In genomic region chr12:25835385-25835784, GRCh38 we compare ENCODE assay signal across 18 cellular contexts.
DNase-seq lines count a peak whose midpoint lies in the region; ATAC-seq and TF ChIP-seq lines count a peak whose summit lies in the region.
"Had no signal": no experiment of that assay in that cellular context is flagged by ENCODE, and none has a peak within 500 bp of the region (broad histone marks: within the 10 kb centered on the region; RNA-seq: fewer than 3 reads in every experiment).

No MANE protein-coding gene starts in this region.

- no peaks in the 10 kb centered on the region for H3K9me3 ChIP-seq in HEK293 (ENCODE audit: control insufficient read depth, insufficient read depth, low read depth, low read length)
- H3K9me3 ChIP-seq: BLaER1 treated with 17β-estradiol and CSF1 and Interleukin-3, amounts not matched to agents 10 nM and 100 nM had no signal

- POLR2A ChIA-PET in HEK293 (lab: Yijun Ruan, JAX), result no interaction called here

- no peaks in the 10 kb centered on the region for H3K36me3 ChIP-seq in HEK293 (ENCODE audit: control insufficient read depth in 2 of 2, insufficient read depth in 1 of 2, low read length in 2 of 2)
- H3K36me3 ChIP-seq: BLaER1 treated with 17β-estradiol and CSF1 and Interleukin-3, amounts not matched to agents 10 nM and 100 nM had no signal

- CTCF ChIA-PET in HEK293 (lab: Yijun Ruan, JAX), result interaction anchor here (1.0 kb wide), 1 partner anchor 16 kb away, joined by 4 read pairs; no protein-coding TSS in a partner anchor

- ATAC-seq in HG03095 (IDR thresholded peaks at IDR 0.05; ENCODE audit: unreplicated experiment) (no peak), GM18498 (IDR thresholded peaks at IDR 0.05; ENCODE audit: unreplicated experiment) (no peak)
- ATAC-seq: CD8-positive, alpha-beta T cell; GM12878; GM23338; K562 had no signal

- H3K27ac ChIP-seq in HEK293 (ENCODE audit: extremely low read depth, low read depth, low read length), result no peak overlapping the region
- H3K27ac ChIP-seq: BLaER1 treated with 17β-estradiol and CSF1 and Interleukin-3, amounts not matched to agents 10 nM and 100 nM had no signal

- DNase-seq in RPMI7951 (ENCODE audit: low read depth) (peak; percentile 45), amniotic epithelial cell (ENCODE audit: low read depth) (peak; percentile 90), AG20443 (ENCODE audit: low spot score) (no peak)
- DNase-seq in stimulated activated CD8-positive, alpha-beta memory T cell treated with anti-CD3 and anti-CD28 coated beads, Interleukin-4, amount 100 ng/mL, for 48 hours, result no peak
- DNase-seq: Calu3; CD8-positive, alpha-beta T cell; DMS79 treated with DMSO at 0.1 percent for 48 hours; GF-D8; HCEC 1CT; HFFc6; IMR-90 had no signal

- H3K4me1 ChIP-seq in HEK293 (ENCODE audit: control insufficient read depth, insufficient read depth, low read length), result 0 out of 2 replicates have a peak, but pooled peaks cover 5% of the 10 kb centered on the region
- H3K4me1 ChIP-seq: BLaER1 treated with 17β-estradiol and CSF1 and Interleukin-3, amounts not matched to agents 10 nM and 100 nM had no signal

- no peak for TF ChIP-seq CTCF in HEK293 (tag by site-specific recombination; IDR thresholded peaks at IDR 0.05)

- H3K4me3 ChIP-seq in HEK293 (ENCODE audit: low read depth, low read length), result no peak overlapping the region
- H3K4me3 ChIP-seq: BLaER1 treated with 17β-estradiol and CSF1 and Interleukin-3, amounts not matched to agents 10 nM and 100 nM; GM12878; GM23338; K562 had no signal

TF ChIP-seq in HEK293, 187 proteins besides CTCF, POLR2A, EP300 and RAD21:
- TF ChIP-seq FEZF1 (tag by site-specific recombination; IDR thresholded peaks at IDR 0.05) (peak; percentile 45), BCL11B (tag by site-specific recombination; IDR thresholded peaks at IDR 0.05; ENCODE audit: low read depth) (no peak), ZNF530 (tag by site-specific recombination; IDR thresholded peaks at IDR 0.05; ENCODE audit: low read depth) (no peak), ZNF560 (tag by site-specific recombination; IDR thresholded peaks at IDR 0.05; ENCODE audit: borderline replicate concordance) (no peak), ZNF248 (tag by site-specific recombination; IDR thresholded peaks at IDR 0.05) (no peak), ZNF214 (tag by site-specific recombination; IDR thresholded peaks at IDR 0.05; ENCODE audit: borderline replicate concordance) (no peak), KLF16 (tag by site-specific recombination; IDR thresholded peaks at IDR 0.05) (no peak), ZNF473 (tag by site-specific recombination; IDR thresholded peaks at IDR 0.05) (no peak), ZFP41 (tag by site-specific recombination; IDR thresholded peaks at IDR 0.05; ENCODE audit: borderline replicate concordance) (no peak), ZNF654 (tag by site-specific recombination; IDR thresholded peaks at IDR 0.05; ENCODE audit: low read depth) (no peak), OSR2 (tag by site-specific recombination; IDR thresholded peaks at IDR 0.05) (peak; percentile 52; the same call in 1 of the 2 replicates), ZNF24 (tag by site-specific recombination; IDR thresholded peaks at IDR 0.05) (no peak), ZNF645 (tag by site-specific recombination; IDR thresholded peaks at IDR 0.05) (no peak), HOXD13 (CRISPR knock-in tag; IDR thresholded peaks at IDR 0.05; ENCODE audit: borderline replicate concordance) (no peak), WT1 (tag by site-specific recombination; IDR thresholded peaks at IDR 0.05) (no peak), ZNF571 (tag by site-specific recombination; IDR thresholded peaks at IDR 0.05) (no peak), ZNF514 (tag by site-specific recombination; IDR thresholded peaks at IDR 0.05) (no peak), ZNF155 (tag by site-specific recombination; IDR thresholded peaks at IDR 0.05) (no peak), PRDM6 (tag by site-specific recombination; IDR thresholded peaks at IDR 0.05) (no peak), ZNF146 (tag by site-specific recombination; IDR thresholded peaks at IDR 0.05) (no peak), ZNF184 (tag by site-specific recombination; IDR thresholded peaks at IDR 0.05) (no peak)
- TF ChIP-seq, protein P1, sequence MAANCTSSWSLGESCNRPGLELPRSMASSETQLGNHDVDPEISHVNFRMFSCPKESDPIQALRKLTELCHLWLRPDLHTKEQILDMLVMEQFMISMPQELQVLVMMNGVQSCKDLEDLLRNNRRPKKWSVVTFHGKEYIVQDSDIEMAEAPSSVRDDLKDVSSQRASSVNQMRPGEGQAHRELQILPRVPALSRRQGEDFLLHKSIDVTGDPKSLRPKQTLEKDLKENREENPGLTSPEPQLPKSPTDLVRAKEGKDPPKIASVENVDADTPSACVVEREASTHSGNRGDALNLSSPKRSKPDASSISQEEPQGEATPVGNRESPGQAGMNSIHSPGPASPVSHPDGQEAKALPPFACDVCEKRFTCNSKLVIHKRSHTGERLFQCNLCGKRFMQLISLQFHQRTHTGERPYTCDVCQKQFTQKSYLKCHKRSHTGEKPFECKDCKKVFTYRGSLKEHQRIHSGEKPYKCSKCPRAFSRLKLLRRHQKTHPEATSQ (tag by site-specific recombination; IDR thresholded peaks at IDR 0.05), result no peak
- TF ChIP-seq, protein P2, sequence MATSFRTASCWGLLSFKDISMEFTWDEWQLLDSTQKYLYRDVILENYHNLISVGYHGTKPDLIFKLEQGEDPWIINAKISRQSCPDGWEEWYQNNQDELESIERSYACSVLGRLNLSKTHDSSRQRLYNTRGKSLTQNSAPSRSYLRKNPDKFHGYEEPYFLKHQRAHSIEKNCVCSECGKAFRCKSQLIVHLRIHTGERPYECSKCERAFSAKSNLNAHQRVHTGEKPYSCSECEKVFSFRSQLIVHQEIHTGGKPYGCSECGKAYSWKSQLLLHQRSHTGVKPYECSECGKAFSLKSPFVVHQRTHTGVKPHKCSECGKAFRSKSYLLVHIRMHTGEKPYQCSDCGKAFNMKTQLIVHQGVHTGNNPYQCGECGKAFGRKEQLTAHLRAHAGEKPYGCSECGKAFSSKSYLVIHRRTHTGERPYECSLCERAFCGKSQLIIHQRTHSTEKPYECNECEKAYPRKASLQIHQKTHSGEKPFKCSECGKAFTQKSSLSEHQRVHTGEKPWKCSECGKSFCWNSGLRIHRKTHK (tag by site-specific recombination; IDR thresholded peaks at IDR 0.05), result peak; percentile 86
- TF ChIP-seq, protein P3, sequence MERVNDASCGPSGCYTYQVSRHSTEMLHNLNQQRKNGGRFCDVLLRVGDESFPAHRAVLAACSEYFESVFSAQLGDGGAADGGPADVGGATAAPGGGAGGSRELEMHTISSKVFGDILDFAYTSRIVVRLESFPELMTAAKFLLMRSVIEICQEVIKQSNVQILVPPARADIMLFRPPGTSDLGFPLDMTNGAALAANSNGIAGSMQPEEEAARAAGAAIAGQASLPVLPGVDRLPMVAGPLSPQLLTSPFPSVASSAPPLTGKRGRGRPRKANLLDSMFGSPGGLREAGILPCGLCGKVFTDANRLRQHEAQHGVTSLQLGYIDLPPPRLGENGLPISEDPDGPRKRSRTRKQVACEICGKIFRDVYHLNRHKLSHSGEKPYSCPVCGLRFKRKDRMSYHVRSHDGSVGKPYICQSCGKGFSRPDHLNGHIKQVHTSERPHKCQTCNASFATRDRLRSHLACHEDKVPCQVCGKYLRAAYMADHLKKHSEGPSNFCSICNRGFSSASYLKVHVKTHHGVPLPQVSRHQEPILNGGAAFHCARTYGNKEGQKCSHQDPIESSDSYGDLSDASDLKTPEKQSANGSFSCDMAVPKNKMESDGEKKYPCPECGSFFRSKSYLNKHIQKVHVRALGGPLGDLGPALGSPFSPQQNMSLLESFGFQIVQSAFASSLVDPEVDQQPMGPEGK (tag by site-specific recombination; IDR thresholded peaks at IDR 0.05), result no peak
- TF ChIP-seq, protein P4, sequence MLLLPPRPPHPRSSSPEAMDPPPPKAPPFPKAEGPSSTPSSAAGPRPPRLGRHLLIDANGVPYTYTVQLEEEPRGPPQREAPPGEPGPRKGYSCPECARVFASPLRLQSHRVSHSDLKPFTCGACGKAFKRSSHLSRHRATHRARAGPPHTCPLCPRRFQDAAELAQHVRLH (tag by site-specific recombination; IDR thresholded peaks at IDR 0.05), result no peak

Comparison
In these comparisons a context has a peak if more than half of its experiments do, and no peak if none do; other contexts are left out.
1. DNase-seq: peak in RPMI7951 (single experiment) and amniotic epithelial cell (single experiment); none in AG20443 (single experiment) and stimulated activated CD8-positive, alpha-beta memory T cell treated with anti-CD3 and anti-CD28 coated beads, Interleukin-4, amount 100 ng/mL, for 48 hours (single experiment).